In the genomic region with DNA sequence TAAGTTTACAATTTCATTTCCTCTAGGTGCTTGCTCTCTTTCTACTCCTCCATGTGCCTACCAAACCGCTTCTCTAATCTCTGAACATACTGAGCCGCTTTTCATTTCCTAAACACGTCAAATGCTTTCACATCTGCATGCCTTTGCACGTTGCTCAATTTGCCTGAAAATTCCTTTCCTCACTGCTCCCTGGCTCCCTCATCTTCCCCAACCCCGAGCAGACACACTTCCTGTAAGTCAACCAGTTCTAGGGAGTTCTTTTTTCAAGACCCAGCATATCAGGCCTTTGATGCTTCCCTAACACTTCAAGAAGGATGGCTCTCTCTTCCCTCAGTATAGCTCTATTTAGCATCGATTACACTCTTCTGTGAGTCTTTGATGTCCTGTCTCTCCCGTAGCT, we compare ENCODE assay signal across 23 cellular contexts. TPM values are rescaled to one million over a fixed set of nuclear protein-coding genes. Genes with fewer than 3 reads are reported as not detected.
DNase-seq lines count a peak whose midpoint lies in the region; ATAC-seq and TF ChIP-seq lines count a peak whose summit lies in the region.
"Had no signal": no experiment of that assay in that cellular context is flagged by ENCODE, and none has a peak within 500 bp of the region (broad histone marks: within the 10 kb centered on the region; RNA-seq: fewer than 3 reads in every experiment).

No MANE protein-coding gene starts in this region.

- intact Hi-C loops in activated CD4-positive, alpha-beta T cell treated with anti-CD3 and anti-CD28 coated beads for 36 hours (cut with DNase I, micrococcal nuclease), result no loop called here

- H3K36me3 Mint-ChIP-seq in endodermal cell (ENCODE audit: low read depth), result no peaks in the 10 kb centered on the region
- H3K36me3 Mint-ChIP-seq in activated CD4-positive, alpha-beta T cell treated with anti-CD3 and anti-CD28 coated beads for 36 hours (ENCODE audit: low read depth), result no peaks in the 10 kb centered on the region
- H3K36me3 Mint-ChIP-seq: CD4-positive, CD25-positive, alpha-beta regulatory T cell had no signal

- POLR2A ChIA-PET in AG04450 (lab: Yijun Ruan, JAX), result no interaction called here
- POLR2A ChIA-PET in activated CD4-positive, alpha-beta T cell treated with anti-CD3 and anti-CD28 coated beads for 36 hours (lab: Charles Lee), result no interaction called here

- CTCF ChIA-PET in AG04450 (lab: Charles Lee), result no interaction called here
- CTCF ChIA-PET in activated CD4-positive, alpha-beta T cell treated with anti-CD3 and anti-CD28 coated beads for 36 hours (lab: Charles Lee), result no interaction called here

- H3K27me3 Mint-ChIP-seq in endodermal cell (ENCODE audit: insufficient read depth), result no peaks in the 10 kb centered on the region
- H3K27me3 Mint-ChIP-seq in activated CD4-positive, alpha-beta T cell treated with anti-CD3 and anti-CD28 coated beads for 36 hours, result no peaks in the 10 kb centered on the region
- H3K27me3 Mint-ChIP-seq: CD4-positive, CD25-positive, alpha-beta regulatory T cell had no signal

- H3K4me3 Mint-ChIP-seq in endodermal cell, result no peak overlapping the region
- no peak overlapping the region for H3K4me3 Mint-ChIP-seq in activated CD4-positive, alpha-beta T cell treated with anti-CD3 and anti-CD28 coated beads for 36 hours
- H3K4me3 Mint-ChIP-seq: CD4-positive, CD25-positive, alpha-beta regulatory T cell; neural crest cell had no signal

- 45 to 68% methylated on average over 4 to 7 of the region's 7 CpGs for WGBS in endodermal cell (ENCODE audit: insufficient coverage in 1 of 2, insufficient read length in 1 of 2), 2 experiments

- no peaks in the 10 kb centered on the region for H3K4me1 ChIP-seq in endodermal cell (ENCODE audit: control insufficient read depth, insufficient read depth, low read length)
- H3K4me1 ChIP-seq: heart left ventricle, transverse colon had no signal

- in situ Hi-C loops in GM13977 (cut with MboI; ENCODE audit: low pct_unique_long_range_greater_than_20kb, low sequenced_read_pairs, unreplicated experiment), result no loop called here

- no peak overlapping the region for H3K4me3 ChIP-seq in AG04450 (ENCODE audit: low read depth, low read length)
- H3K4me3 ChIP-seq in endodermal cell (ENCODE audit: low read length), result no peak overlapping the region
- H3K4me3 ChIP-seq: heart left ventricle, transverse colon had no signal

- DNase-seq in AG04450 (ENCODE audit: low read depth, low spot score), result peak; percentile 47
- DNase-seq in HCEC 1CT, result peak; percentile 63
- peak; percentile 64 for DNase-seq in endodermal cell
- peak; percentile 83 for DNase-seq in islet precursor cell
- DNase-seq in activated CD4-positive, alpha-beta T cell treated with anti-CD3 and anti-CD28 coated beads for 36 hours, result no peak
- no peak for DNase-seq in GM13977 (ENCODE audit: low spot score)
- DNase-seq in activated CD8-positive, alpha-beta memory T cell treated with anti-CD3 and anti-CD28 coated beads for 24 hours, result no peak
- DNase-seq: activated CD4-positive, alpha-beta T cell treated with anti-CD3 and anti-CD28 coated beads, Interleukin-2, amount 50 U/mL, for 1 hour; activated naive CD4-positive, alpha-beta T cell; aorta; CD4-positive, CD25-positive, alpha-beta regulatory T cell; DMS153; erythroblast; heart left ventricle; NCI-H187 treated with DMSO at 0.1 percent for 48 hours; NCI-H446; Right ventricle myocardium superior; stimulated activated naive CD4-positive, alpha-beta T cell treated with Interleukin-2 at 50 U/mL for 16 hours; transverse colon had no signal

- TF ChIP-seq CTCF in AG04450 (IDR thresholded peaks at IDR 0.05; ENCODE audit: low read depth, low read length) (no peak), endodermal cell (conservative IDR thresholded peaks at IDR 0.05) (no peak), GM13977 (IDR thresholded peaks at IDR 0.05; ENCODE audit: extremely low read depth, insufficient read depth, missing control alignments) (no peak)

- H3K9me3 Mint-ChIP-seq in endodermal cell, result no peaks in the 10 kb centered on the region
- H3K9me3 Mint-ChIP-seq in activated CD4-positive, alpha-beta T cell treated with anti-CD3 and anti-CD28 coated beads for 36 hours (ENCODE audit: low read depth), result no peaks in the 10 kb centered on the region
- H3K9me3 Mint-ChIP-seq: neural crest cell had no signal

- H3K9me3 ChIP-seq in AG04450 (ENCODE audit: control insufficient read depth, insufficient read depth, low read length) (no peaks in the 10 kb centered on the region; the same call in 1 of the 2 replicates), endodermal cell (ENCODE audit: control insufficient read depth, low read length) (no peaks in the 10 kb centered on the region)
- H3K9me3 ChIP-seq: heart left ventricle, transverse colon had no signal

- no peak overlapping the region for H3K27ac Mint-ChIP-seq in endodermal cell
- no peak overlapping the region for H3K27ac Mint-ChIP-seq in activated CD4-positive, alpha-beta T cell treated with anti-CD3 and anti-CD28 coated beads for 36 hours
- H3K27ac Mint-ChIP-seq: CD4-positive, CD25-positive, alpha-beta regulatory T cell had no signal

- ATAC-seq in activated CD4-positive, alpha-beta T cell treated with anti-CD3 and anti-CD28 coated beads for 36 hours, result no peak
- no peak for ATAC-seq in GM21529 (IDR thresholded peaks at IDR 0.05; ENCODE audit: unreplicated experiment)
- ATAC-seq: heart left ventricle had no signal

- peaks cover 14% of the 10 kb centered on the region for H3K4me1 Mint-ChIP-seq in endodermal cell
- no peaks in the 10 kb centered on the region for H3K4me1 Mint-ChIP-seq in activated CD4-positive, alpha-beta T cell treated with anti-CD3 and anti-CD28 coated beads for 36 hours
- H3K4me1 Mint-ChIP-seq: CD4-positive, CD25-positive, alpha-beta regulatory T cell had no signal

- H3K9ac ChIP-seq in endodermal cell (ENCODE audit: extremely low read depth, low read length, poor library complexity, severe bottlenecking), result no peak overlapping the region

- no peak overlapping the region for H3K27ac ChIP-seq in AG04450 (ENCODE audit: low read depth, low read length)
- H3K27ac ChIP-seq in endodermal cell (ENCODE audit: low read depth, low read length), result no peak overlapping the region
- H3K27ac ChIP-seq: heart left ventricle, HL-60, transverse colon had no signal

- H3K27me3 ChIP-seq in AG04450 (ENCODE audit: control insufficient read depth, insufficient read depth, low read length), result no peaks in the 10 kb centered on the region
- H3K27me3 ChIP-seq in endodermal cell (ENCODE audit: control insufficient read depth, insufficient read depth, low read length, poor library complexity, severe bottlenecking), result no peaks in the 10 kb centered on the region
- H3K27me3 ChIP-seq: heart left ventricle, transverse colon had no signal

- no peaks in the 10 kb centered on the region for H3K36me3 ChIP-seq in endodermal cell (ENCODE audit: control insufficient read depth, insufficient read depth, low read length)
- H3K36me3 ChIP-seq: heart left ventricle, transverse colon had no signal

RNA-seq across cellular contexts. Expression of a gene that starts 50.3 kb away (rescaled TPM):
- polyA plus RNA-seq in AG04450 (2011; rRNA removed), result 1.0 and 2.0 TPM in 2 replicates
- 0.69 and 3.3 TPM in 2 replicates for polyA minus RNA-seq in AG04450 (2011; rRNA and poly(A)+ RNA removed)
- 1 to 10 TPM in 1 of 2 donors, under 1 TPM in 1; 0.77 to 3.2 TPM for total RNA-seq in endodermal cell
- 20.4 TPM for polyA plus RNA-seq in endodermal cell (2013, experiment 1 of 2)
- 19.0 TPM for polyA plus RNA-seq in endodermal cell (2013, experiment 2 of 2)
- total RNA-seq in activated CD4-positive, alpha-beta T cell treated with anti-CD3 and anti-CD28 coated beads for 36 hours, result not detected
- total RNA-seq: CD4-positive, CD25-positive, alpha-beta regulatory T cell; kidney epithelial cell had no signal
- polyA plus RNA-seq: CD4-positive, CD25-positive, alpha-beta regulatory T cell had no signal

Comparison
In these comparisons a context has a peak if more than half of its experiments do, and no peak if none do; other contexts are left out.
1. DNase-seq: peak in AG04450 (single experiment), HCEC 1CT (single experiment), endodermal cell (single experiment) and islet precursor cell (single experiment); none in activated CD4-positive, alpha-beta T cell treated with anti-CD3 and anti-CD28 coated beads for 36 hours (single experiment), GM13977 (single experiment) and activated CD8-positive, alpha-beta memory T cell treated with anti-CD3 and anti-CD28 coated beads for 24 hours (single experiment).